Comparison of ENCODE assay signal across 31 cellular contexts in the genomic region with DNA sequence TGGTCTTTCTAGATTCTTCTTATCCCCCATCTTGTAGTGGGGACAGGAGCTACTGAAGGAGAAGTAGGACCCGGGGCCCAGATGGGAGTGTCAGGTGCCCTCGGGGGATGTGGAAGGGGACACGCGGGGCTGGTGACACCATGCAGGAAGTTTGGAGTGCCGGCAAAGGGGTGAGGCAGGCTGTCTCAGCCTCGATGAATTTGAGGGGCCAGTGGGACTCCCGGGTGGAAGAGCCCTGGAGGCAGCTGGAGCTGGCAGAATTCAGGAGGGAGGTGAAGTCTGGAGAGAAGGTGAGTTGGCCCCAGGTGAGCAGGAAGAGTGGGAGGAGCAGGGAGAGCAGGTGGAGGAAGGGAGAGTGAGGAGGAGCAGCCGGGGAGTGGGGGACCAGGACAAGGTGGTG.
"Had no signal": no experiment of that assay in that cellular context is flagged by ENCODE, and none has a peak within 500 bp of the region (broad histone marks: within the 10 kb centered on the region; RNA-seq: fewer than 3 reads in every experiment).

No MANE protein-coding gene starts in this region.

- H3K27me3 ChIP-seq: right atrium auricular region, testis had no signal

- H3K79me2 ChIP-seq: parathyroid adenoma had no signal

- H3K36me3 Mint-ChIP-seq: type B pancreatic cell had no signal

- H3K4me3 ChIP-seq: esophagus squamous epithelium, heart right ventricle, left lung, lung, mucosa of descending colon, right atrium auricular region, testis had no signal

- DNase-seq: activated CD4-positive, alpha-beta T cell treated with anti-CD3 and anti-CD28 coated beads for 48 hours; activated CD4-positive, alpha-beta T cell treated with anti-CD3 and anti-CD28 coated beads, Interleukin-2, amount 50 U/mL, for 48 hours; activated CD8-positive, alpha-beta memory T cell treated with anti-CD3 and anti-CD28 coated beads for 24 hours; activated gamma-delta T cell; activated naive CD8-positive, alpha-beta T cell treated with anti-CD3 and anti-CD28 coated beads, Interleukin-2, amount 50 U/mL, for 24 hours; amygdala; central memory CD4-positive, alpha-beta T cell; dermis blood vessel endothelial cell; effector CD8-positive, alpha-beta T cell; esophagus squamous epithelium; foreskin melanocyte; heart right ventricle; left lung; mesendoderm; mucosa of descending colon; stimulated activated CD4-positive, alpha-beta T cell treated with anti-CD3 and anti-CD28 coated beads, Interleukin-2, amount 100 ng/mL, for 48 hours; stimulated activated naive CD4-positive, alpha-beta T cell treated with Interleukin-2 at 50 U/mL for 16 hours; SW 1271; T-helper 9 cell; testis; WERI-Rb-1 had no signal

- H3K27ac Mint-ChIP-seq: activated naive CD4-positive, alpha-beta T cell treated with anti-CD3 and anti-CD28 coated beads, Interleukin-2, amount 50 U/mL, for 24 hours; activated naive CD8-positive, alpha-beta T cell treated with anti-CD3 and anti-CD28 coated beads, Interleukin-2, amount 50 U/mL, for 24 hours; nephron; T-helper 1 cell treated with Interleukin-12 subunit alpha and Interleukin-12 subunit beta and Interleukin-4 antibody, amounts not matched to agents 30 μg/mL and 1 μg/mL, for 36 hours; type B pancreatic cell had no signal

- ATAC-seq: activated CD4-positive, CD25-positive, alpha-beta regulatory T cell treated with anti-CD3 and anti-CD28 coated beads, Interleukin-2, amount 50 U/mL, for 24 hours; activated naive CD8-positive, alpha-beta T cell treated with anti-CD3 and anti-CD28 coated beads, Interleukin-2, amount 50 U/mL, for 24 hours; heart right ventricle; left lung; mucosa of descending colon had no signal

- H3K36me3 ChIP-seq: esophagus squamous epithelium, heart right ventricle, left lung, neutrophil, right atrium auricular region, WERI-Rb-1 had no signal

- H3K4me1 ChIP-seq: esophagus squamous epithelium, heart right ventricle, left lung, parathyroid adenoma, right atrium auricular region, testis had no signal

- H3K9me3 Mint-ChIP-seq: T-helper 1 cell treated with Interleukin-12 subunit alpha and Interleukin-12 subunit beta and Interleukin-4 antibody, amounts not matched to agents 30 μg/mL and 1 μg/mL, for 36 hours had no signal

- H3K9me3 ChIP-seq: left lung, mucosa of descending colon, neutrophil, testis had no signal

- H3K27ac ChIP-seq: epithelial cell of prostate, esophagus squamous epithelium, heart right ventricle, left lung, neutrophil, parathyroid adenoma, right atrium auricular region, testis, WERI-Rb-1 had no signal

- H3K4me3 Mint-ChIP-seq: activated naive CD4-positive, alpha-beta T cell treated with anti-CD3 and anti-CD28 coated beads, Interleukin-2, amount 50 U/mL, for 24 hours; activated naive CD8-positive, alpha-beta T cell treated with anti-CD3 and anti-CD28 coated beads, Interleukin-2, amount 50 U/mL, for 24 hours; nephron; T-helper 1 cell treated with Interleukin-12 subunit alpha and Interleukin-12 subunit beta and Interleukin-4 antibody, amounts not matched to agents 30 μg/mL and 1 μg/mL, for 36 hours; type B pancreatic cell had no signal

- H3K4me1 Mint-ChIP-seq: activated naive CD4-positive, alpha-beta T cell treated with anti-CD3 and anti-CD28 coated beads, Interleukin-2, amount 50 U/mL, for 24 hours; activated naive CD8-positive, alpha-beta T cell treated with anti-CD3 and anti-CD28 coated beads, Interleukin-2, amount 50 U/mL, for 24 hours; nephron had no signal

- H3K9ac ChIP-seq: parathyroid adenoma had no signal

- H2AFZ ChIP-seq: parathyroid adenoma had no signal
